Comparison of ENCODE assay signal across 14 cellular contexts in the genomic region with DNA sequence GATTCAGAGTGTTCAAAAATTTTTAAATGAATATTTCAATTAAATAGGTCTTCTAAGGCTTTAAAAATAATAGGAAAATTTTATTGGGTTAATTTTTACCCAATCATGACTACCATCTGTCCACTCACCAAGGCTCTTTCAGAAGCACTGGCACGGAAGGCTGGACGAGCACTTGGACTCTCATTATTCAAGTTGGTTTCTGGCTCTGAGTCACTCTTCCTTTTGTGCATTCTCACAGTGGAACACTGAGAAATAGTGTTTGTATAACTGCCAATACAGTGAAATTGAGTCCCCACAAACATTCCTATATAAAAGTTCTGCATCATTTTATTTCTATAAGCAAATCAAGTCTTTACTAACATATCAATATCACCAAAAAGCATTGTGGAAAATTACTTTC.
DNase-seq lines count a peak whose midpoint lies in the region; ATAC-seq and TF ChIP-seq lines count a peak whose summit lies in the region.
"Had no signal": no experiment of that assay in that cellular context is flagged by ENCODE, and none has a peak within 500 bp of the region (broad histone marks: within the 10 kb centered on the region; RNA-seq: fewer than 3 reads in every experiment).

No MANE protein-coding gene starts in this region.

- H3K27ac ChIP-seq in AG04450 (ENCODE audit: low read depth, low read length) (no peak overlapping the region), coronary artery (no peak overlapping the region)

- H3K4me3 ChIP-seq in AG04450 (ENCODE audit: low read depth, low read length) (no peak overlapping the region), MG63 (no peak overlapping the region), cardiac fibroblast (replicated peaks in 1 of 2; ENCODE audit: low read depth in 2 of 2, low read length in 2 of 2) (no peak overlapping the region), coronary artery (no peak overlapping the region)

- no peaks in the 10 kb centered on the region for H3K9me3 ChIP-seq in AG04450 (ENCODE audit: control insufficient read depth, insufficient read depth, low read length)
- H3K9me3 ChIP-seq in MG63 = peaks cover 2% of the 10 kb centered on the region

- peak; percentile 33 for DNase-seq in AG04450 (ENCODE audit: low read depth, low spot score)
- DNase-seq in MG63 = peak; percentile 84
- DNase-seq in cardiac fibroblast (ENCODE audit: low read depth in 2 of 2) = peak; percentile 26 to 90
- peak; percentile 89 for DNase-seq in kidney glomerular epithelial cell (lab: John Stamatoyannopoulos, UW)
- DNase-seq in coronary artery (ENCODE audit: low spot score) = no peak
- DNase-seq: activated CD4-positive, alpha-beta T cell treated with anti-CD3 and anti-CD28 coated beads, Interleukin-2, amount 50 U/mL, for 4 hours; activated naive CD4-positive, alpha-beta T cell treated with Interleukin-2 at 50 U/mL for 16 hours; HFFc6; MM.1S; stimulated activated naive CD4-positive, alpha-beta T cell; T-helper 1 cell had no signal

- H3K27me3 ChIP-seq in AG04450 (ENCODE audit: control insufficient read depth, insufficient read depth, low read length) (no peaks in the 10 kb centered on the region), MG63 (no peaks in the 10 kb centered on the region)

- H3K36me3 ChIP-seq in MG63 = no peaks in the 10 kb centered on the region

- no peak for TF ChIP-seq CTCF in AG04450 (IDR thresholded peaks at IDR 0.05; ENCODE audit: low read depth, low read length)
- TF ChIP-seq CTCF in cardiac fibroblast (IDR thresholded peaks at IDR 0.05; ENCODE audit: low read depth, low read length) = no peak
- no peak for TF ChIP-seq CTCF in coronary artery (IDR thresholded peaks at IDR 0.05)

- ATAC-seq in activated CD4-positive, CD25-positive, alpha-beta regulatory T cell treated with anti-CD3 and anti-CD28 coated beads, Interleukin-2, amount 50 U/mL, for 24 hours = no peak
- no peak for ATAC-seq in GM18511 (IDR thresholded peaks at IDR 0.05; ENCODE audit: unreplicated experiment)
- ATAC-seq in HG02981 (IDR thresholded peaks at IDR 0.05; ENCODE audit: unreplicated experiment) = no peak

- CTCF ChIA-PET in AG04450 (lab: Charles Lee) = no interaction called here

- POLR2A ChIA-PET in AG04450 (lab: Yijun Ruan, JAX) = no interaction called here
